1 cellular context compared by ENCODE assay signal in genomic region chr7:47172602-47173539, GRCh38.
TF ChIP-seq lines count a peak whose summit lies in the region.
"Not testable (repeated sequence)": the region's sequence is repeated elsewhere in the genome, so short reads cannot be mapped to it uniquely, and the experiment has no call there.

No MANE protein-coding gene starts in this region.

TF ChIP-seq in HepG2, 621 proteins besides CTCF, POLR2A, EP300 and RAD21 (continued from another document and continues in another):
- peak; percentile 94 for TF ChIP-seq HNF1B (CRISPR knock-in tag; IDR thresholded peaks at IDR 0.05)
- TF ChIP-seq ZNF292 (CRISPR knock-in tag; IDR thresholded peaks at IDR 0.05; ENCODE audit: borderline replicate concordance, low read depth), result peak; percentile 49; the same call in 1 of the 2 replicates
- peak; percentile 71 for TF ChIP-seq ASH2L (IDR thresholded peaks at IDR 0.05; ENCODE audit: insufficient read length, low read depth, low read length)
- peak; percentile 62; the same call in 1 of the 2 replicates for TF ChIP-seq EHMT2 (IDR thresholded peaks at IDR 0.05; ENCODE audit: borderline replicate concordance, low read depth, low read length)
- peak; percentile 80 for TF ChIP-seq ZNF770 (CRISPR knock-in tag; IDR thresholded peaks at IDR 0.05)
- 0 out of 2 replicates have a peak, but pooled peaks have one; percentile 23 for TF ChIP-seq NFIC (IDR thresholded peaks at IDR 0.05; ENCODE audit: low read length)
- 0 out of 4 replicates have a peak, but pooled peaks of 1 of the 2 experiments have one; percentile 2 for TF ChIP-seq MAFK (conservative IDR thresholded peaks at IDR 0.05 in 1 of 2, IDR thresholded peaks at IDR 0.05 in 1 of 2; ENCODE audit: low read length in 2 of 2)
- TF ChIP-seq CREB1 (IDR thresholded peaks at IDR 0.05); CREM (CRISPR knock-in tag; IDR thresholded peaks at IDR 0.05); SOX13 (IDR thresholded peaks at IDR 0.05); FOXA1 (IDR thresholded peaks at IDR 0.05): not testable (repeated sequence)
- TF ChIP-seq CREB1 (CRISPR knock-in tag; IDR thresholded peaks at IDR 0.05), result peak; percentile 55
- peak; percentile 49; the same call in 1 of the 2 replicates for TF ChIP-seq NCOA2 (CRISPR knock-in tag; IDR thresholded peaks at IDR 0.05)
- peak; percentile 57 for TF ChIP-seq RBFOX2 (IDR thresholded peaks at IDR 0.05; ENCODE audit: low read depth, low read length)
- 0 out of 2 replicates have a peak, but pooled peaks have one; percentile 25 for TF ChIP-seq ZNF816 (CRISPR knock-in tag; IDR thresholded peaks at IDR 0.05; ENCODE audit: borderline replicate concordance)
- peak; percentile 74 for TF ChIP-seq PAXIP1 (CRISPR knock-in tag; conservative IDR thresholded peaks at IDR 0.05)
- TF ChIP-seq YY1 (IDR thresholded peaks at IDR 0.05; ENCODE audit: insufficient read depth, insufficient replicate concordance, low read depth, low read length), result peak; percentile 51
- TF ChIP-seq RARA (CRISPR knock-in tag; IDR thresholded peaks at IDR 0.05), result peak; percentile 30; the same call in 1 of the 2 replicates
- TF ChIP-seq ZMYM4 (CRISPR knock-in tag; IDR thresholded peaks at IDR 0.05), result peak; percentile 59
- TF ChIP-seq ZSCAN25 (CRISPR knock-in tag; IDR thresholded peaks at IDR 0.05), result 0 out of 2 replicates have a peak, but pooled peaks have one; percentile 19
- TF ChIP-seq TEAD3 (CRISPR knock-in tag; optimal IDR thresholded peaks at IDR 0.05; ENCODE audit: borderline replicate concordance), result peak; percentile 38
- TF ChIP-seq SMYD3 (CRISPR knock-in tag; IDR thresholded peaks at IDR 0.05), result 0 out of 2 replicates have a peak, but pooled peaks have one; percentile 43
- peak; percentile 55; the same call in 1 of the 2 replicates for TF ChIP-seq CREM (IDR thresholded peaks at IDR 0.05)
- TF ChIP-seq NR2C2 (CRISPR knock-in tag; IDR thresholded peaks at IDR 0.05; ENCODE audit: borderline replicate concordance), result peak; percentile 23; the same call in 1 of the 2 replicates
- 0 out of 2 replicates have a peak, but pooled peaks have one; percentile 16 for TF ChIP-seq AHDC1 (CRISPR knock-in tag; IDR thresholded peaks at IDR 0.05; ENCODE audit: borderline replicate concordance)
- 0 out of 2 replicates have a peak, but pooled peaks have one; percentile 11 for TF ChIP-seq CEBPG (CRISPR knock-in tag; IDR thresholded peaks at IDR 0.05)
- peak; percentile 83 for TF ChIP-seq ZNF644 (CRISPR knock-in tag; IDR thresholded peaks at IDR 0.05; ENCODE audit: low read depth)
- TF ChIP-seq ZNF317 (CRISPR knock-in tag; IDR thresholded peaks at IDR 0.05), result peak; percentile 87
- peak; percentile 93 for TF ChIP-seq HNRNPUL1 (IDR thresholded peaks at IDR 0.05; ENCODE audit: low read depth, low read length)
- TF ChIP-seq SAP130 (CRISPR knock-in tag; IDR thresholded peaks at IDR 0.05; ENCODE audit: low read depth), result peak; percentile 28; the same call in 1 of the 2 replicates
- 0 out of 2 replicates have a peak, but pooled peaks have one; percentile 21 for TF ChIP-seq PHF21A (CRISPR knock-in tag; IDR thresholded peaks at IDR 0.05)
- peak; percentile 37; the same call in 1 of the 2 replicates for TF ChIP-seq TAF1 (CRISPR knock-in tag; IDR thresholded peaks at IDR 0.05)
- peak; percentile 40; the same call in 1 of the 2 replicates for TF ChIP-seq CHD4 (IDR thresholded peaks at IDR 0.05; ENCODE audit: borderline replicate concordance, low read length)
- TF ChIP-seq ZBTB10 (CRISPR knock-in tag; IDR thresholded peaks at IDR 0.05; ENCODE audit: borderline replicate concordance), result peak; percentile 78; the same call in 1 of the 2 replicates
- peak; percentile 23; the same call in 1 of the 2 replicates for TF ChIP-seq HOXA3 (CRISPR knock-in tag; IDR thresholded peaks at IDR 0.05)
- TF ChIP-seq MEIS1 (CRISPR knock-in tag; IDR thresholded peaks at IDR 0.05; ENCODE audit: borderline replicate concordance), result 0 out of 2 replicates have a peak, but pooled peaks have one; percentile 47
- TF ChIP-seq ZFX (CRISPR knock-in tag; IDR thresholded peaks at IDR 0.05; ENCODE audit: low read depth), result peak; percentile 31; the same call in 1 of the 2 replicates
- TF ChIP-seq SOX13 (CRISPR knock-in tag; conservative IDR thresholded peaks at IDR 0.05 in 1 of 2, IDR thresholded peaks at IDR 0.05 in 1 of 2), result peak in 1 of 2 experiments; percentile 16; a peak in 1 of 4 replicates
- TF ChIP-seq ZNF543 (CRISPR knock-in tag; IDR thresholded peaks at IDR 0.05), result 0 out of 2 replicates have a peak, but pooled peaks have one; percentile 42
- TF ChIP-seq POLR2G (IDR thresholded peaks at IDR 0.05; ENCODE audit: low read depth, low read length), result peak; percentile 54
- TF ChIP-seq FOXA1 (CRISPR knock-in tag; IDR thresholded peaks at IDR 0.05), result 0 out of 2 replicates have a peak, but pooled peaks have one; percentile 3
